ENCODE assay signal across 8 cellular contexts in genomic region chr2:235026649-235027557, GRCh38.
A peak's percentile ranks its signal among the peaks of the same experiment; 100 is the strongest.
DNase-seq lines count a peak whose midpoint lies in the region; ATAC-seq, FAIRE-seq and TF ChIP-seq lines count a peak whose summit lies in the region.

No MANE protein-coding gene starts in this region.

- POLR2A ChIA-PET in CD8-positive, alpha-beta memory T cell (lab: Charles Lee) = no interaction called here

- H3K36me3 ChIP-seq in CD8-positive, alpha-beta memory T cell (ENCODE audit: insufficient read depth, low read length) = no peaks in the 10 kb centered on the region

- peak; percentile 67 for ATAC-seq in Right ventricle myocardium inferior

- CTCF ChIA-PET in CD8-positive, alpha-beta memory T cell (lab: Charles Lee) = no interaction called here

- no peaks in the 10 kb centered on the region for H3K9me3 Mint-ChIP-seq in CD8-positive, alpha-beta memory T cell

- FAIRE-seq in urothelium cell line (lab: Jason Lieb, UNC) = peak; percentile 78

- intact Hi-C loops in Right ventricle myocardium inferior (cut with DNase I) = no loop called here
- intact Hi-C loops in cardiac septum (cut with DNase I) = no loop called here

- DNase-seq in Right ventricle myocardium inferior (ENCODE audit: missing footprints) (peak; percentile 76), cardiac septum (ENCODE audit: low spot score) (no peak), T1000 (lab: John Stamatoyannopoulos, UW) (peak; percentile 45), iris pigment epithelial cell (ENCODE audit: low read depth) (peak; percentile 44), urothelium cell line (ENCODE audit: low spot score) (peak; percentile 88), GM13977 (ENCODE audit: low spot score) (no peak)
- DNase-seq in CD8-positive, alpha-beta memory T cell = no peak
- no peak for DNase-seq in activated CD8-positive, alpha-beta memory T cell treated with anti-CD3 and anti-CD28 coated beads, Interleukin-2, amount 50 U/mL, for 4 hours

- H3K4me1 Mint-ChIP-seq in CD8-positive, alpha-beta memory T cell = no peaks in the 10 kb centered on the region

- peaks cover 9 to 14% of the 10 kb centered on the region in 2 donors for H3K27me3 Mint-ChIP-seq in CD8-positive, alpha-beta memory T cell

- H3K4me3 ChIP-seq in CD8-positive, alpha-beta memory T cell (ENCODE audit: low read length) = no peak overlapping the region

- H3K27ac ChIP-seq in CD8-positive, alpha-beta memory T cell (ENCODE audit: low read depth, low read length) = no peak overlapping the region

- no peaks in the 10 kb centered on the region for H3K9me3 ChIP-seq in CD8-positive, alpha-beta memory T cell (ENCODE audit: low read length)

- H3K4me1 ChIP-seq in CD8-positive, alpha-beta memory T cell (ENCODE audit: insufficient read depth, low read length) = no peaks in the 10 kb centered on the region

- no peaks in the 10 kb centered on the region for H3K36me3 Mint-ChIP-seq in CD8-positive, alpha-beta memory T cell

- no peak overlapping the region for H3K27ac Mint-ChIP-seq in CD8-positive, alpha-beta memory T cell

- no peak overlapping the region for H3K4me3 Mint-ChIP-seq in CD8-positive, alpha-beta memory T cell

- TF ChIP-seq CTCF in GM13977 (IDR thresholded peaks at IDR 0.05; ENCODE audit: extremely low read depth, insufficient read depth, missing control alignments) = no peak

- in situ Hi-C loops in GM13977 (cut with MboI; ENCODE audit: low pct_unique_long_range_greater_than_20kb, low sequenced_read_pairs, unreplicated experiment) = no loop called here

- no peaks in the 10 kb centered on the region for H3K27me3 ChIP-seq in CD8-positive, alpha-beta memory T cell (ENCODE audit: insufficient read depth, low read length, poor library complexity, severe bottlenecking)

Comparison
In these comparisons a context has a peak if more than half of its experiments do, and no peak if none do; other contexts are left out.
1. DNase-seq: peak in Right ventricle myocardium inferior (single experiment), T1000 (single experiment), iris pigment epithelial cell (single experiment) and urothelium cell line (single experiment); none in cardiac septum (single experiment), GM13977 (single experiment), CD8-positive, alpha-beta memory T cell (0 of 5) and activated CD8-positive, alpha-beta memory T cell treated with anti-CD3 and anti-CD28 coated beads, Interleukin-2, amount 50 U/mL, for 4 hours (single experiment).